In genomic region chr1:23867953-23868847, GRCh38 we compare ENCODE assay signal across 1 cellular context.
TF ChIP-seq lines count a peak whose summit lies in the region.

Gene FUCA1 (minus strand): TSS chr1:23868290. CDS start chr1:23868286, 4 bp downstream.

TF ChIP-seq in K562, 482 proteins besides CTCF, POLR2A, EP300 and RAD21 (continued from another document):
- TF ChIP-seq ZNF197 (CRISPR knock-in tag; IDR thresholded peaks at IDR 0.05; ENCODE audit: low read depth), result no peak
- no peak for TF ChIP-seq ZC3H4 (CRISPR knock-in tag; IDR thresholded peaks at IDR 0.05; ENCODE audit: borderline replicate concordance)
- no peak for TF ChIP-seq ADNP (tag; IDR thresholded peaks at IDR 0.05)
- TF ChIP-seq KDM4B (IDR thresholded peaks at IDR 0.05; ENCODE audit: borderline replicate concordance in 2 of 2, low read depth in 1 of 2), result no peak
- TF ChIP-seq HMG20A (CRISPR knock-in tag; conservative IDR thresholded peaks at IDR 0.05), result no peak
- no peak for TF ChIP-seq WHSC1 (IDR thresholded peaks at IDR 0.05; ENCODE audit: low read length)
- peak in 1 of 3 experiments; percentile 30 for TF ChIP-seq YY1 (IDR thresholded peaks at IDR 0.05; ENCODE audit: borderline replicate concordance in 1 of 3, control insufficient read depth in 1 of 3, extremely low read depth in 1 of 3, insufficient read depth in 3 of 3, insufficient read length in 1 of 3, insufficient replicate concordance in 2 of 3, low read depth in 1 of 3, low read length in 2 of 3)
- TF ChIP-seq SMARCC2 (IDR thresholded peaks at IDR 0.05; ENCODE audit: low read depth), result no peak
- TF ChIP-seq E2F8 (IDR thresholded peaks at IDR 0.05; ENCODE audit: low read depth, partially characterized antibody), result peak; percentile 36
- TF ChIP-seq SNRNP70 (optimal IDR thresholded peaks at IDR 0.05; ENCODE audit: low read depth, low read length), result no peak
- no peak for TF ChIP-seq FOXJ2 (tag; IDR thresholded peaks at IDR 0.05)
- TF ChIP-seq HNRNPLL (IDR thresholded peaks at IDR 0.05; ENCODE audit: low read depth, low read length, poor library complexity, severe bottlenecking), result peak; percentile 93
- TF ChIP-seq NCOA1 (IDR thresholded peaks at IDR 0.05; ENCODE audit: low read depth), result no peak
- TF ChIP-seq, protein P1, sequence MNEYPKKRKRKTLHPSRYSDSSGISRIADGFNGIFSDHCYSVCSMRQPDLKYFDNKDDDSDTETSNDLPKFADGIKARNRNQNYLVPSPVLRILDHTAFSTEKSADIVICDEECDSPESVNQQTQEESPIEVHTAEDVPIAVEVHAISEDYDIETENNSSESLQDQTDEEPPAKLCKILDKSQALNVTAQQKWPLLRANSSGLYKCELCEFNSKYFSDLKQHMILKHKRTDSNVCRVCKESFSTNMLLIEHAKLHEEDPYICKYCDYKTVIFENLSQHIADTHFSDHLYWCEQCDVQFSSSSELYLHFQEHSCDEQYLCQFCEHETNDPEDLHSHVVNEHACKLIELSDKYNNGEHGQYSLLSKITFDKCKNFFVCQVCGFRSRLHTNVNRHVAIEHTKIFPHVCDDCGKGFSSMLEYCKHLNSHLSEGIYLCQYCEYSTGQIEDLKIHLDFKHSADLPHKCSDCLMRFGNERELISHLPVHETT (CRISPR knock-in tag; conservative IDR thresholded peaks at IDR 0.05 in 1 of 2, IDR thresholded peaks at IDR 0.05 in 1 of 2), result no peak
- no peak for TF ChIP-seq HSF4 (CRISPR knock-in tag; IDR thresholded peaks at IDR 0.05; ENCODE audit: borderline replicate concordance)
- no peak; the same call in 1 of the 2 replicates for TF ChIP-seq ZNF592 (IDR thresholded peaks at IDR 0.05)
- TF ChIP-seq ZNF740 (CRISPR knock-in tag; IDR thresholded peaks at IDR 0.05), result 0 out of 2 replicates have a peak, but pooled peaks have one; percentile 15
- no peak for TF ChIP-seq ZNF740 (tag; IDR thresholded peaks at IDR 0.05)
- TF ChIP-seq, protein P2, sequence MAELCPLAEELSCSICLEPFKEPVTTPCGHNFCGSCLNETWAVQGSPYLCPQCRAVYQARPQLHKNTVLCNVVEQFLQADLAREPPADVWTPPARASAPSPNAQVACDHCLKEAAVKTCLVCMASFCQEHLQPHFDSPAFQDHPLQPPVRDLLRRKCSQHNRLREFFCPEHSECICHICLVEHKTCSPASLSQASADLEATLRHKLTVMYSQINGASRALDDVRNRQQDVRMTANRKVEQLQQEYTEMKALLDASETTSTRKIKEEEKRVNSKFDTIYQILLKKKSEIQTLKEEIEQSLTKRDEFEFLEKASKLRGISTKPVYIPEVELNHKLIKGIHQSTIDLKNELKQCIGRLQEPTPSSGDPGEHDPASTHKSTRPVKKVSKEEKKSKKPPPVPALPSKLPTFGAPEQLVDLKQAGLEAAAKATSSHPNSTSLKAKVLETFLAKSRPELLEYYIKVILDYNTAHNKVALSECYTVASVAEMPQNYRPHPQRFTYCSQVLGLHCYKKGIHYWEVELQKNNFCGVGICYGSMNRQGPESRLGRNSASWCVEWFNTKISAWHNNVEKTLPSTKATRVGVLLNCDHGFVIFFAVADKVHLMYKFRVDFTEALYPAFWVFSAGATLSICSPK (IDR thresholded peaks at IDR 0.05; ENCODE audit: borderline replicate concordance), result 0 out of 2 replicates have a peak, but pooled peaks have one; percentile 10
- TF ChIP-seq GMEB1 (CRISPR knock-in tag; IDR thresholded peaks at IDR 0.05), result no peak
- TF ChIP-seq ZNF311 (CRISPR knock-in tag; IDR thresholded peaks at IDR 0.05), result no peak
- peak; percentile 66 for TF ChIP-seq CXXC5 (CRISPR knock-in tag; IDR thresholded peaks at IDR 0.05)
- no peak for TF ChIP-seq NCOA4 (IDR thresholded peaks at IDR 0.05; ENCODE audit: partially characterized antibody)
- TF ChIP-seq MECOM (CRISPR knock-in tag; IDR thresholded peaks at IDR 0.05), result no peak
- peak in 1 of 2 experiments; percentile 30; a peak in 2 of 3 replicates for TF ChIP-seq CBX3 (IDR thresholded peaks at IDR 0.05; ENCODE audit: borderline replicate concordance in 1 of 2, low read length in 2 of 2)
- TF ChIP-seq ZKSCAN1 (IDR thresholded peaks at IDR 0.05; ENCODE audit: low read depth, low read length), result no peak
- TF ChIP-seq POLR2AphosphoS5 (IDR thresholded peaks at IDR 0.05; ENCODE audit: control insufficient read depth, insufficient read depth, low read depth, low read length), result 0 out of 2 replicates have a peak, but pooled peaks have one; percentile 32
- peak; percentile 65 for TF ChIP-seq CREM (IDR thresholded peaks at IDR 0.05; ENCODE audit: low read depth)
- TF ChIP-seq ZNF408 (CRISPR knock-in tag; IDR thresholded peaks at IDR 0.05; ENCODE audit: low read depth), result no peak
- peak; percentile 46 for TF ChIP-seq SAP30 (IDR thresholded peaks at IDR 0.05; ENCODE audit: borderline replicate concordance, insufficient read depth, low read depth, low read length, poor library complexity, severe bottlenecking)
- no peak for TF ChIP-seq C11orf30 (IDR thresholded peaks at IDR 0.05; ENCODE audit: low read depth)
- TF ChIP-seq, protein P3, sequence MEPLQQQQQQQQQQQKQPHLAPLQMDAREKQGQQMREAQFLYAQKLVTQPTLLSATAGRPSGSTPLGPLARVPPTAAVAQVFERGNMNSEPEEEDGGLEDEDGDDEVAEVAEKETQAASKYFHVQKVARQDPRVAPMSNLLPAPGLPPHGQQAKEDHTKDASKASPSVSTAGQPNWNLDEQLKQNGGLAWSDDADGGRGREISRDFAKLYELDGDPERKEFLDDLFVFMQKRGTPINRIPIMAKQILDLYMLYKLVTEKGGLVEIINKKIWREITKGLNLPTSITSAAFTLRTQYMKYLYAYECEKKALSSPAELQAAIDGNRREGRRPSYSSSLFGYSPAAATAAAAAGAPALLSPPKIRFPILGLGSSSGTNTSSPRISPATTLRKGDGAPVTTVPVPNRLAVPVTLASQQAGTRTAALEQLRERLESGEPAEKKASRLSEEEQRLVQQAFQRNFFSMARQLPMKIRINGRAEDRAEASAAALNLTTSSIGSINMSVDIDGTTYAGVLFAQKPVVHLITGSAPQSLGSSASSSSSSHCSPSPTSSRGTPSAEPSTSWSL (CRISPR knock-in tag; IDR thresholded peaks at IDR 0.05; ENCODE audit: borderline replicate concordance), result no peak
- TF ChIP-seq HNRNPH1 (optimal IDR thresholded peaks at IDR 0.05; ENCODE audit: low read depth, low read length), result no peak
- no peak for TF ChIP-seq SMARCB1 (IDR thresholded peaks at IDR 0.05; ENCODE audit: insufficient read length, low read depth)
- peak; percentile 43; the same call in 1 of the 2 replicates for TF ChIP-seq RB1 (IDR thresholded peaks at IDR 0.05; ENCODE audit: low read depth)
- TF ChIP-seq XRCC3 (IDR thresholded peaks at IDR 0.05), result no peak
- TF ChIP-seq RFX5 (IDR thresholded peaks at IDR 0.05; ENCODE audit: low read depth, low read length), result no peak
- 0 out of 2 replicates have a peak, but pooled peaks have one; percentile 49 for TF ChIP-seq ZNF445 (CRISPR knock-in tag; IDR thresholded peaks at IDR 0.05; ENCODE audit: low read depth)
- TF ChIP-seq, protein P4, sequence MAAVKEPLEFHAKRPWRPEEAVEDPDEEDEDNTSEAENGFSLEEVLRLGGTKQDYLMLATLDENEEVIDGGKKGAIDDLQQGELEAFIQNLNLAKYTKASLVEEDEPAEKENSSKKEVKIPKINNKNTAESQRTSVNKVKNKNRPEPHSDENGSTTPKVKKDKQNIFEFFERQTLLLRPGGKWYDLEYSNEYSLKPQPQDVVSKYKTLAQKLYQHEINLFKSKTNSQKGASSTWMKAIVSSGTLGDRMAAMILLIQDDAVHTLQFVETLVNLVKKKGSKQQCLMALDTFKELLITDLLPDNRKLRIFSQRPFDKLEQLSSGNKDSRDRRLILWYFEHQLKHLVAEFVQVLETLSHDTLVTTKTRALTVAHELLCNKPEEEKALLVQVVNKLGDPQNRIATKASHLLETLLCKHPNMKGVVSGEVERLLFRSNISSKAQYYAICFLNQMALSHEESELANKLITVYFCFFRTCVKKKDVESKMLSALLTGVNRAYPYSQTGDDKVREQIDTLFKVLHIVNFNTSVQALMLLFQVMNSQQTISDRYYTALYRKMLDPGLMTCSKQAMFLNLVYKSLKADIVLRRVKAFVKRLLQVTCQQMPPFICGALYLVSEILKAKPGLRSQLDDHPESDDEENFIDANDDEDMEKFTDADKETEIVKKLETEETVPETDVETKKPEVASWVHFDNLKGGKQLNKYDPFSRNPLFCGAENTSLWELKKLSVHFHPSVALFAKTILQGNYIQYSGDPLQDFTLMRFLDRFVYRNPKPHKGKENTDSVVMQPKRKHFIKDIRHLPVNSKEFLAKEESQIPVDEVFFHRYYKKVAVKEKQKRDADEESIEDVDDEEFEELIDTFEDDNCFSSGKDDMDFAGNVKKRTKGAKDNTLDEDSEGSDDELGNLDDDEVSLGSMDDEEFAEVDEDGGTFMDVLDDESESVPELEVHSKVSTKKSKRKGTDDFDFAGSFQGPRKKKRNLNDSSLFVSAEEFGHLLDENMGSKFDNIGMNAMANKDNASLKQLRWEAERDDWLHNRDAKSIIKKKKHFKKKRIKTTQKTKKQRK (IDR thresholded peaks at IDR 0.05; ENCODE audit: borderline replicate concordance, low read depth, low read length), result no peak
- TF ChIP-seq PHF20 (IDR thresholded peaks at IDR 0.05; ENCODE audit: partially characterized antibody), result no peak
- 0 out of 4 replicates have a peak, but pooled peaks of 1 of the 2 experiments have one; percentile 5 for TF ChIP-seq TRIM24 (IDR thresholded peaks at IDR 0.05)
- peak; percentile 56; the same call in 1 of the 2 replicates for TF ChIP-seq IFI16 (CRISPR knock-in tag; IDR thresholded peaks at IDR 0.05)
- TF ChIP-seq TAF7 (tag; IDR thresholded peaks at IDR 0.05), result peak; percentile 24; the same call in 1 of the 2 replicates
- TF ChIP-seq NONO (IDR thresholded peaks at IDR 0.05; ENCODE audit: low read depth in 2 of 2, low read length in 1 of 2), result no peak; a peak in 1 of 4 replicates
- no peak; the same call in 1 of the 2 replicates for TF ChIP-seq ZNF583 (CRISPR knock-in tag; IDR thresholded peaks at IDR 0.05)
- TF ChIP-seq ZNF212 (CRISPR knock-in tag; IDR thresholded peaks at IDR 0.05), result no peak
- no peak for TF ChIP-seq ZNF561 (CRISPR knock-in tag; conservative IDR thresholded peaks at IDR 0.05)
